ENCODE assay signal across 9 cellular contexts in the genomic region with DNA sequence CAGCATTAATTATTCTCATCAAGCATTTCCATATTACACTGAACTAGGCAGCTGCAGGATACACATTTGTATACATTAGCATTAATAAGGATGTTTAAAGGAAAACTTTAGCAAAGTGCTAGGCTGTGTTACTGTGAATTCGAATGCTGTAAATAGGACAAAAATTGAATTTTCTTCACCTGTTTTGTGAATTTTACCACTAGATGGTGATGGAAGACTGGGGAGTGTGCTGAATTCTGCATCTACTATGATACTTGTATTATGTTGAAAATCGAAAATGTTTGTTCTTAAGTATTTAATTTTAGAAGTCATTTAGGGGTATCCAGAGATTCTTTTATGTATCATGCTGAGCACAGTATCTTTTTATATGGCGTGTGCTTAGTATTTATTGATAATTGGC. TPM values are rescaled to one million over a fixed set of nuclear protein-coding genes. Genes with fewer than 3 reads are reported as not detected.
DNase-seq lines count a peak whose midpoint lies in the region; ATAC-seq, FAIRE-seq and TF ChIP-seq lines count a peak whose summit lies in the region.
"Had no signal": no experiment of that assay in that cellular context is flagged by ENCODE, and none has a peak within 500 bp of the region (broad histone marks: within the 10 kb centered on the region; RNA-seq: fewer than 3 reads in every experiment).

No MANE protein-coding gene starts in this region.

- DNase-seq in ACHN (peak; percentile 45), H54 (ENCODE audit: insufficient read length, low spot score) (peak; percentile 4), RPMI8226 (peak; percentile 35), globus pallidus (ENCODE audit: low spot score) (peak; percentile 25), GM13976 (ENCODE audit: low spot score) (no peak), small intestine (no peak)
- DNase-seq: foreskin melanocyte had no signal

- in situ Hi-C loops in ACHN (cut with HindIII; ENCODE audit: low pct_ligation_motif_present, low pct_unique_long_range_greater_than_20kb, low sequenced_read_pairs) = no loop called here
- in situ Hi-C loops in GM13976 (cut with MboI; ENCODE audit: low sequenced_read_pairs, unreplicated experiment) = no loop called here

- no peak overlapping the region for H3K4me3 ChIP-seq in small intestine (ENCODE audit: low read depth in 1 of 2, low read length in 2 of 2)

- no peaks in the 10 kb centered on the region for H3K36me3 ChIP-seq in small intestine (ENCODE audit: control insufficient read depth in 2 of 2, insufficient read depth in 2 of 2, low read length in 2 of 2)

- whole genome bisulfite sequencing in small intestine, 3 donors = 58 to 72% (median 60%) methylated on average over 3 of the region's 3 CpGs

- FAIRE-seq in H54 (lab: Jason Lieb, UNC) (peak; percentile 75), small intestine (lab: Jason Lieb, UNC) (no peak)

- no peaks in the 10 kb centered on the region for H3K27me3 ChIP-seq in small intestine (ENCODE audit: control insufficient read depth in 2 of 2, insufficient read depth in 2 of 2, low read length in 2 of 2)

- no peak for TF ChIP-seq CTCF in GM13976 (IDR thresholded peaks at IDR 0.05; ENCODE audit: borderline replicate concordance, control extremely low read depth, extremely low read depth, insufficient read depth, missing control alignments)

- H3K4me1 ChIP-seq in small intestine (ENCODE audit: control insufficient read depth in 2 of 2, insufficient read depth in 1 of 2, low read depth in 1 of 2, low read length in 1 of 2) = no peaks in the 10 kb centered on the region

- TF ChIP-seq POLR2A in H54 (IDR thresholded peaks at IDR 0.05; ENCODE audit: low read depth, low read length) = no peak

- H3K9me3 ChIP-seq in small intestine (ENCODE audit: control insufficient read depth, low read depth) = no peaks in the 10 kb centered on the region

- no peak overlapping the region for H3K27ac ChIP-seq in small intestine (ENCODE audit: low read depth in 1 of 2, low read length in 1 of 2)

- no peak for ATAC-seq in HG02763 (IDR thresholded peaks at IDR 0.05; ENCODE audit: unreplicated experiment)
- ATAC-seq in HG03045 (IDR thresholded peaks at IDR 0.05; ENCODE audit: unreplicated experiment) = no peak

RNA-seq across cellular contexts. Expression of a gene that starts 12.3 kb away (rescaled TPM):
- polyA plus RNA-seq in small intestine = 1 to 10 TPM in 2 of 3 donors, not detected in 1; 1.1 to 5.5 TPM

RNA-seq across cellular contexts. Expression of a gene that starts 25.9 kb away (rescaled TPM):
- polyA plus RNA-seq in small intestine = not detected

RNA-seq across cellular contexts. Expression of a gene that starts 38.7 kb away (rescaled TPM):
- polyA plus RNA-seq in small intestine = 1 to 10 TPM in 1 of 3 donors, under 1 TPM in 1, not detected in 1; 0.63 to 1.9 TPM

Comparison
In these comparisons a context has a peak if more than half of its experiments do, and no peak if none do; other contexts are left out.
1. DNase-seq: peak in ACHN (single experiment), H54 (single experiment), RPMI8226 (single experiment) and globus pallidus (single experiment); none in GM13976 (single experiment) and small intestine (single experiment).